ENCODE assay signal across 10 cellular contexts in genomic region chr15:21397656-21398055, GRCh38. TPM values are rescaled to one million over a fixed set of nuclear protein-coding genes. Genes with fewer than 3 reads are reported as not detected.
"Had no signal": no experiment of that assay in that cellular context is flagged by ENCODE, and none has a peak within 500 bp of the region (broad histone marks: within the 10 kb centered on the region; RNA-seq: fewer than 3 reads in every experiment).

No MANE protein-coding gene starts in this region.

RNA-seq across cellular contexts. Expression of gene POTEB3, which starts 42.6 kb away (rescaled TPM):
- total RNA-seq: OCI-LY7, PC-3, PC-9, Peyer's patch, Right ventricle myocardium superior, RPMI7951, SJCRH30, SJSA1, SK-MEL-5 had no signal
- polyA plus RNA-seq: SK-N-SH had no signal
